In genomic region chrX:53442322-53442631, GRCh38 we compare ENCODE assay signal across 8 cellular contexts.
DNase-seq lines count a peak whose midpoint lies in the region; ATAC-seq and TF ChIP-seq lines count a peak whose summit lies in the region.
"Had no signal": no experiment of that assay in that cellular context is flagged by ENCODE, and none has a peak within 500 bp of the region (broad histone marks: within the 10 kb centered on the region; RNA-seq: fewer than 3 reads in every experiment).

No MANE protein-coding gene starts in this region.

- H3K4me3 ChIP-seq in Loucy (ENCODE audit: low read length, poor library complexity, severe bottlenecking) (peak overlapping the region; percentile 76), neutrophil (ENCODE audit: low read depth in 1 of 2, low read length in 1 of 2) (peak overlapping the region; percentile 60 to 66)

- H3K9me3 ChIP-seq in Loucy (ENCODE audit: insufficient read depth, low read depth, low read length) (no peaks in the 10 kb centered on the region), neutrophil (no peaks in the 10 kb centered on the region)

- no peaks in the 10 kb centered on the region for H3K36me3 ChIP-seq in Loucy (ENCODE audit: insufficient read depth, low read length)
- H3K36me3 ChIP-seq in neutrophil = no peaks in the 10 kb centered on the region

- H3K27me3 Mint-ChIP-seq in activated naive CD8-positive, alpha-beta T cell = no peaks in the 10 kb centered on the region

- ATAC-seq in GM21390 (IDR thresholded peaks at IDR 0.05; ENCODE audit: unreplicated experiment) = no peak

- peaks cover 8% of the 10 kb centered on the region for H3K4me1 Mint-ChIP-seq in activated naive CD8-positive, alpha-beta T cell (ENCODE audit: low read depth)

- H3K36me3 Mint-ChIP-seq in activated naive CD8-positive, alpha-beta T cell = no peaks in the 10 kb centered on the region
- H3K36me3 Mint-ChIP-seq: activated naive CD4-positive, alpha-beta T cell treated with anti-CD3 and anti-CD28 coated beads, Interleukin-2, amount 50 U/mL, for 72 hours had no signal

- no peaks in the 10 kb centered on the region for H4K20me1 ChIP-seq in Loucy (ENCODE audit: insufficient read depth, low read length, poor library complexity, severe bottlenecking)

- no peaks in the 10 kb centered on the region for H3K27me3 ChIP-seq in Loucy (ENCODE audit: insufficient read depth, low read length, poor library complexity, severe bottlenecking)
- no peaks in the 10 kb centered on the region for H3K27me3 ChIP-seq in neutrophil

- peak overlapping the region; percentile 71 for H3K27ac ChIP-seq in neutrophil

- H3K4me3 Mint-ChIP-seq in activated naive CD8-positive, alpha-beta T cell = peak overlapping the region; percentile 23

- no peaks in the 10 kb centered on the region for H3K79me2 ChIP-seq in Loucy (ENCODE audit: insufficient read depth, low read length)

- H3K27ac Mint-ChIP-seq in activated naive CD8-positive, alpha-beta T cell = no peak overlapping the region

- H3F3A ChIP-seq in Loucy (ENCODE audit: low read depth) = no peaks in the 10 kb centered on the region

- H3K4me2 ChIP-seq in Loucy (ENCODE audit: low read depth, low read length, poor library complexity, severe bottlenecking) = peak overlapping the region; percentile 76

- no peaks in the 10 kb centered on the region for H3K9me3 Mint-ChIP-seq in activated naive CD8-positive, alpha-beta T cell (ENCODE audit: low read depth)
- H3K9me3 Mint-ChIP-seq: activated naive CD4-positive, alpha-beta T cell treated with anti-CD3 and anti-CD28 coated beads, Interleukin-2, amount 50 U/mL, for 72 hours had no signal

- peaks cover 4% of the 10 kb centered on the region for H3K4me1 ChIP-seq in Loucy (ENCODE audit: insufficient read depth, low read length, poor library complexity, severe bottlenecking)
- H3K4me1 ChIP-seq in neutrophil (ENCODE audit: control insufficient read depth in 1 of 2, insufficient read depth in 1 of 2, low read depth in 1 of 2, low read length in 1 of 2) = peaks cover 16 to 24% of the 10 kb centered on the region in 2 experiments

- no peak for TF ChIP-seq CTCF in Loucy (conservative IDR thresholded peaks at IDR 0.05; ENCODE audit: low read length)
- no peak for TF ChIP-seq CTCF in neutrophil (IDR thresholded peaks at IDR 0.05)

- peak overlapping the region; percentile 70 for H3K9ac ChIP-seq in Loucy (ENCODE audit: low read depth, low read length, poor library complexity, severe bottlenecking)

- peak overlapping the region; percentile 85 for H2AFZ ChIP-seq in Loucy (ENCODE audit: low read length)

- DNase-seq in GF-D8 (lab: John Stamatoyannopoulos, UW) = peak; percentile 38
- DNase-seq in COLO668 (lab: John Stamatoyannopoulos, UW; ENCODE audit: unreplicated experiment) = no peak
- no peak for DNase-seq in stimulated activated CD4-positive, alpha-beta T cell treated with anti-CD3 and anti-CD28 coated beads, Interleukin-2, amount 100 ng/mL, for 48 hours

- H3K9me2 ChIP-seq in Loucy (replicated peaks; ENCODE audit: low read depth, low read length) = no peaks in the 10 kb centered on the region
